Comparison of ENCODE assay signal across 36 cellular contexts in genomic region chr3:106533097-106533496, GRCh38.
A peak's percentile ranks its signal among the peaks of the same experiment; 100 is the strongest.
DNase-seq lines count a peak whose midpoint lies in the region; ATAC-seq, FAIRE-seq and TF ChIP-seq lines count a peak whose summit lies in the region.
"Had no signal": no experiment of that assay in that cellular context is flagged by ENCODE, and none has a peak within 500 bp of the region (broad histone marks: within the 10 kb centered on the region; RNA-seq: fewer than 3 reads in every experiment).

No MANE protein-coding gene starts in this region.

- 99% methylated on average over 3 of the region's 4 CpGs for WGBS in mesenchymal stem cell

- no peak overlapping the region for H4K91ac ChIP-seq in mesenchymal stem cell (ENCODE audit: low read length)

- H3K27ac Mint-ChIP-seq in activated CD8-positive, alpha-beta T cell treated with anti-CD3 and anti-CD28 coated beads, Interleukin-2, amount 10 ng/mL, durations not matched to agents 7 days and 5 days = peak overlapping the region; percentile 8
- no peak overlapping the region for H3K27ac Mint-ChIP-seq in activated CD8-positive, alpha-beta T cell treated with anti-CD3 and anti-CD28 coated beads for 36 hours
- peak overlapping the region; percentile 80 for H3K27ac Mint-ChIP-seq in activated CD4-positive, alpha-beta memory T cell treated with anti-CD3 and anti-CD28 coated beads for 36 hours
- H3K27ac Mint-ChIP-seq: endodermal cell, mesothelial cell of epicardium, naive B cell, progenitor cell of endocrine pancreas had no signal

- H3K4me3 ChIP-seq in mesenchymal stem cell (ENCODE audit: insufficient read depth in 1 of 2, low read depth in 1 of 2, low read length in 2 of 2) = no peak overlapping the region
- H3K4me3 ChIP-seq: BLaER1, gastroesophageal sphincter, HAP-1, hepatocyte, right lobe of liver, SJCRH30, spleen, tibial artery, vagina had no signal

- peaks cover 2% of the 10 kb centered on the region for H3K4me1 ChIP-seq in mesenchymal stem cell (ENCODE audit: control insufficient read depth, insufficient read depth, low read depth, low read length)
- H3K4me1 ChIP-seq: BLaER1, gastroesophageal sphincter, HAP-1, right lobe of liver, SJCRH30, spleen, tibial artery, vagina had no signal

- H2AK5ac ChIP-seq in mesenchymal stem cell (ENCODE audit: low read length, severe bottlenecking) = no peak overlapping the region

- H2AFZ ChIP-seq in mesenchymal stem cell (ENCODE audit: low read depth, low read length) = no peak overlapping the region
- H2AFZ ChIP-seq: hepatocyte had no signal

- intact Hi-C loops in activated CD8-positive, alpha-beta T cell treated with anti-CD3 and anti-CD28 coated beads for 36 hours (cut with micrococcal nuclease) = no loop called here
- intact Hi-C loops in activated CD4-positive, alpha-beta memory T cell treated with anti-CD3 and anti-CD28 coated beads for 36 hours (cut with micrococcal nuclease) = loop anchor here (5.0 kb wide), 3 partner anchors 74 to 1166 kb away; partner anchors contain the start of gene ALCAM

- no peak overlapping the region for H3K27ac ChIP-seq in mesenchymal stem cell (ENCODE audit: low read length, poor library complexity, severe bottlenecking)
- H3K27ac ChIP-seq: BLaER1, gastroesophageal sphincter, hepatocyte, right lobe of liver, SJCRH30, spleen, tibial artery, vagina had no signal

- FAIRE-seq in HTR-8/SVneo (lab: Jason Lieb, UNC) = no peak
- FAIRE-seq: GM12892 had no signal

- no peak overlapping the region for H2BK12ac ChIP-seq in mesenchymal stem cell (ENCODE audit: low read length in 2 of 2)

- peaks cover 23% of the 10 kb centered on the region for H3K36me3 Mint-ChIP-seq in activated CD8-positive, alpha-beta T cell treated with anti-CD3 and anti-CD28 coated beads, Interleukin-2, amount 10 ng/mL, durations not matched to agents 7 days and 5 days (ENCODE audit: low read depth)
- H3K36me3 Mint-ChIP-seq in activated CD8-positive, alpha-beta T cell treated with anti-CD3 and anti-CD28 coated beads for 36 hours (ENCODE audit: low read depth) = peaks cover 15% of the 10 kb centered on the region
- peaks cover 36% of the 10 kb centered on the region for H3K36me3 Mint-ChIP-seq in activated CD4-positive, alpha-beta memory T cell treated with anti-CD3 and anti-CD28 coated beads for 36 hours

- peaks cover 17% of the 10 kb centered on the region for H3K9me3 Mint-ChIP-seq in activated CD8-positive, alpha-beta T cell treated with anti-CD3 and anti-CD28 coated beads, Interleukin-2, amount 10 ng/mL, durations not matched to agents 7 days and 5 days (ENCODE audit: insufficient read depth)
- H3K9me3 Mint-ChIP-seq in activated CD8-positive, alpha-beta T cell treated with anti-CD3 and anti-CD28 coated beads for 36 hours = peaks cover 33% of the 10 kb centered on the region
- peaks cover 52% of the 10 kb centered on the region for H3K9me3 Mint-ChIP-seq in activated CD4-positive, alpha-beta memory T cell treated with anti-CD3 and anti-CD28 coated beads for 36 hours

- no peak overlapping the region for H3K14ac ChIP-seq in mesenchymal stem cell (ENCODE audit: low read length in 2 of 2)

- DNase-seq in activated CD8-positive, alpha-beta T cell treated with anti-CD3 and anti-CD28 coated beads, Interleukin-2, amount 10 ng/mL, durations not matched to agents 7 days and 5 days = no peak
- DNase-seq in activated CD8-positive, alpha-beta T cell treated with anti-CD3 and anti-CD28 coated beads for 36 hours = no peak
- DNase-seq in Daoy (ENCODE audit: low read depth) (peak; percentile 13), mesenchymal stem cell (no peak), HTR-8/SVneo (ENCODE audit: insufficient read length, low spot score) (no peak)
- DNase-seq in activated CD4-positive, alpha-beta memory T cell treated with anti-CD3 and anti-CD28 coated beads for 36 hours = no peak
- DNase-seq: ACHN; activated CD4-positive, alpha-beta T cell treated with anti-CD3 and anti-CD28 coated beads, Interleukin-2, amount 50 U/mL, for 4 hours; activated effector memory CD4-positive, alpha-beta T cell treated with anti-CD3 and anti-CD28 coated beads, Interleukin-2, amount 50 U/mL, for 16 hours; dermis blood vessel endothelial cell; DMS 273 treated with DMSO at 0.1 percent for 48 hours; endodermal cell; kidney glomerular epithelial cell; naive B cell; NCI-H1092; NCI-H1694 treated with DMSO at 0.1 percent for 48 hours; NCI-H446; NCI-H774; right lobe of liver; RPMI8226; SJCRH30; spleen; stimulated activated CD4-positive, alpha-beta T cell treated with anti-CD3 and anti-CD28 coated beads, Interleukin-2, amount 100 ng/mL, for 24 hours; SW 1271; tibial artery had no signal

- POLR2A ChIA-PET in activated CD8-positive, alpha-beta T cell treated with anti-CD3 and anti-CD28 coated beads, Interleukin-2, amount 10 ng/mL, durations not matched to agents 7 days and 5 days (lab: Charles Lee) = interaction anchor here (0.5 kb wide), 1 partner anchor 362 kb away, joined by 4 read pairs; no protein-coding TSS in a partner anchor
- POLR2A ChIA-PET in activated CD8-positive, alpha-beta T cell treated with anti-CD3 and anti-CD28 coated beads for 36 hours (lab: Charles Lee) = no interaction called here
- POLR2A ChIA-PET in activated CD4-positive, alpha-beta memory T cell treated with anti-CD3 and anti-CD28 coated beads for 36 hours (lab: Charles Lee) = no interaction called here

- H3K23ac ChIP-seq in mesenchymal stem cell (ENCODE audit: low read length in 2 of 2) = no peak overlapping the region

- CTCF ChIA-PET in activated CD8-positive, alpha-beta T cell treated with anti-CD3 and anti-CD28 coated beads, Interleukin-2, amount 10 ng/mL, durations not matched to agents 7 days and 5 days (lab: Charles Lee) = no interaction called here
- CTCF ChIA-PET in activated CD8-positive, alpha-beta T cell treated with anti-CD3 and anti-CD28 coated beads for 36 hours (lab: Charles Lee) = no interaction called here
- CTCF ChIA-PET in activated CD4-positive, alpha-beta memory T cell treated with anti-CD3 and anti-CD28 coated beads for 36 hours (lab: Charles Lee) = no interaction called here

- H3K27me3 ChIP-seq in mesenchymal stem cell (ENCODE audit: control insufficient read depth in 1 of 2, insufficient read depth in 1 of 2, low read length in 2 of 2) = no peaks in the 10 kb centered on the region
- H3K27me3 ChIP-seq: BLaER1, gastroesophageal sphincter, hepatocyte, right lobe of liver, SJCRH30, spleen, tibial artery, vagina had no signal

- ATAC-seq in activated CD8-positive, alpha-beta T cell treated with anti-CD3 and anti-CD28 coated beads, Interleukin-2, amount 10 ng/mL, durations not matched to agents 7 days and 5 days = no peak
- no peak for ATAC-seq in activated CD8-positive, alpha-beta T cell treated with anti-CD3 and anti-CD28 coated beads for 36 hours
- ATAC-seq in HG03520 (IDR thresholded peaks at IDR 0.05; ENCODE audit: unreplicated experiment) (no peak), HG03460 (IDR thresholded peaks at IDR 0.05; ENCODE audit: unreplicated experiment) (no peak)
- ATAC-seq: esophagus mucosa, gastroesophageal sphincter, right lobe of liver had no signal

- no peaks in the 10 kb centered on the region for H3K9me3 ChIP-seq in mesenchymal stem cell (ENCODE audit: control insufficient read depth, low read length)
- H3K9me3 ChIP-seq: BLaER1, HAP-1, right lobe of liver, SJCRH30, vagina had no signal

- no peak overlapping the region for H2BK15ac ChIP-seq in mesenchymal stem cell (ENCODE audit: low read depth, poor library complexity, severe bottlenecking)

- H3K9ac ChIP-seq in mesenchymal stem cell (ENCODE audit: low read length) = peak overlapping the region; percentile 48
- H3K9ac ChIP-seq: BLaER1 had no signal

- no peak overlapping the region for H3K18ac ChIP-seq in mesenchymal stem cell (ENCODE audit: low read depth in 1 of 2, low read length in 2 of 2)

- H3K79me1 ChIP-seq in mesenchymal stem cell (replicated peaks; ENCODE audit: low read length, poor library complexity, severe bottlenecking) = no peaks in the 10 kb centered on the region

- H3K4me2 ChIP-seq in mesenchymal stem cell (ENCODE audit: low read length, poor library complexity, severe bottlenecking) = no peak overlapping the region
- H3K4me2 ChIP-seq: BLaER1, hepatocyte had no signal

- H2BK120ac ChIP-seq in mesenchymal stem cell (ENCODE audit: low read depth, low read length) = no peak overlapping the region

- H3K4me3 Mint-ChIP-seq in activated CD8-positive, alpha-beta T cell treated with anti-CD3 and anti-CD28 coated beads, Interleukin-2, amount 10 ng/mL, durations not matched to agents 7 days and 5 days = no peak overlapping the region
- H3K4me3 Mint-ChIP-seq in activated CD8-positive, alpha-beta T cell treated with anti-CD3 and anti-CD28 coated beads for 36 hours = no peak overlapping the region
- no peak overlapping the region for H3K4me3 Mint-ChIP-seq in activated CD4-positive, alpha-beta memory T cell treated with anti-CD3 and anti-CD28 coated beads for 36 hours
- H3K4me3 Mint-ChIP-seq: endodermal cell, mesothelial cell of epicardium, naive B cell had no signal

- no peaks in the 10 kb centered on the region for H3K27me3 Mint-ChIP-seq in activated CD8-positive, alpha-beta T cell treated with anti-CD3 and anti-CD28 coated beads, Interleukin-2, amount 10 ng/mL, durations not matched to agents 7 days and 5 days (ENCODE audit: low read depth)
- H3K27me3 Mint-ChIP-seq in activated CD8-positive, alpha-beta T cell treated with anti-CD3 and anti-CD28 coated beads for 36 hours = no peaks in the 10 kb centered on the region
- H3K27me3 Mint-ChIP-seq in activated CD4-positive, alpha-beta memory T cell treated with anti-CD3 and anti-CD28 coated beads for 36 hours = no peaks in the 10 kb centered on the region
- H3K27me3 Mint-ChIP-seq: progenitor cell of endocrine pancreas had no signal

- H3K4ac ChIP-seq in mesenchymal stem cell (ENCODE audit: low read depth in 1 of 2, low read length in 2 of 2) = no peak overlapping the region

- H3K36me3 ChIP-seq in mesenchymal stem cell (ENCODE audit: control insufficient read depth in 1 of 2, insufficient read depth in 2 of 2, low read depth in 1 of 2, low read length in 2 of 2) = no peaks in the 10 kb centered on the region
- H3K36me3 ChIP-seq: BLaER1, gastroesophageal sphincter, HAP-1, right lobe of liver, SJCRH30, spleen, tibial artery, vagina had no signal

- peaks cover 16% of the 10 kb centered on the region for H3K4me1 Mint-ChIP-seq in activated CD8-positive, alpha-beta T cell treated with anti-CD3 and anti-CD28 coated beads, Interleukin-2, amount 10 ng/mL, durations not matched to agents 7 days and 5 days (ENCODE audit: low read depth)
- peaks cover 26% of the 10 kb centered on the region for H3K4me1 Mint-ChIP-seq in activated CD8-positive, alpha-beta T cell treated with anti-CD3 and anti-CD28 coated beads for 36 hours (ENCODE audit: low read depth)
- peaks cover 36% of the 10 kb centered on the region for H3K4me1 Mint-ChIP-seq in activated CD4-positive, alpha-beta memory T cell treated with anti-CD3 and anti-CD28 coated beads for 36 hours (ENCODE audit: low read depth)
- H3K4me1 Mint-ChIP-seq: endodermal cell, mesothelial cell of epicardium had no signal

- no peak for TF ChIP-seq CTCF in activated CD8-positive, alpha-beta T cell treated with anti-CD3 and anti-CD28 coated beads for 36 hours (IDR thresholded peaks at IDR 0.05)

- H2BK5ac ChIP-seq in mesenchymal stem cell (ENCODE audit: low read depth, low read length, poor library complexity, severe bottlenecking) = no peak overlapping the region

- H4K8ac ChIP-seq in mesenchymal stem cell (ENCODE audit: low read length) = no peak overlapping the region
